Comparison of ENCODE assay signal across 11 cellular contexts in the genomic region with DNA sequence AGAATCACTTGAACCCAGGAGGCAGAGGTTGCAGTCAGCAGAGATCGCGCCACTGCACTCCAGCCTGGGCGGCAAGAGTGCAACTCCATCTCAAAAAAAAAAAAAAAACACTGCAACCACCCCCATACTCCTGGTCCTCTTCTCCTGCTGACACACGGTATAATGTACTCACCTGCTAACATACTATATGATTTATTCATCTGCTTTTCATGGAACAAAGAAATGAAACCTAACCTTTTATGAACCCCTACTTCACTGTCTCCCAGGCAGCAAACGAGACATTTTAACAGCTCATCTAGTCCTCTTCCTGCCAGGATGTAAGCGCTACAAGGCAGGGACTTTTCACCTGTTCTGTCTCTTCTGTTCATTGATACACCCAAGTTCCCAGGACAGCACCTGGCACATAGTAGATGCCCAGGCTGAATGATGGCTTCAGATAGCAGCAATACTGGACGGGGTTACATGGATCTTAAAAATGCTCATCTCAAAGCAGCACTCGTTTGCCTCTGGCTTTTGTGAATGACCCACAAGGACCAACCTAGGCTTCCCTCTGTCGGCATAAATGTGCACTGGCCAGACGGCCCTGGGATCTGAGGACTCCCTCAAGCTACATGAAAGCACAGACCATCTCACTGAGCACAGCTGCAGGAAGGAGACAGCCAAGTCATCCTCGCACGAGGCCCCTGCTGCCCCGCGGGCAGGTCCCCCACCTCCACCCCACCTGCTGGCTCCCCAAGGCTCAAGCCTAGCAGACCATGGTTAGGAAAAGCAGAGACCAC. TPM values are rescaled to one million over a fixed set of nuclear protein-coding genes. Genes with fewer than 3 reads are reported as not detected.
DNase-seq lines count a peak whose midpoint lies in the region; ATAC-seq and TF ChIP-seq lines count a peak whose summit lies in the region.
"Had no signal": no experiment of that assay in that cellular context is flagged by ENCODE, and none has a peak within 500 bp of the region (broad histone marks: within the 10 kb centered on the region; RNA-seq: fewer than 3 reads in every experiment).

No MANE protein-coding gene starts in this region.

- no peak overlapping the region for H3K9ac ChIP-seq in H9 (ENCODE audit: extremely low read depth, insufficient read length, low read length)

- H3K4ac ChIP-seq in H9 (ENCODE audit: low read depth, low read length) = no peak overlapping the region

- H4K20me1 ChIP-seq in osteoblast (ENCODE audit: insufficient read depth, low read length) (no peaks in the 10 kb centered on the region), H9 (ENCODE audit: control insufficient read depth, insufficient read depth, insufficient read length) (peaks cover 2% of the 10 kb centered on the region)

- no peak overlapping the region for H2BK12ac ChIP-seq in H9 (ENCODE audit: insufficient read length, low read depth, low read length)

- ATAC-seq in foreskin keratinocyte = no peak

- no peak overlapping the region for H2BK120ac ChIP-seq in H9 (ENCODE audit: low read depth, low read length, poor library complexity, severe bottlenecking)

- H3K27me3 ChIP-seq in osteoblast (ENCODE audit: insufficient read depth, low read length) (no peaks in the 10 kb centered on the region), H9 (ENCODE audit: insufficient read depth, low read length) (no peaks in the 10 kb centered on the region), foreskin keratinocyte (no peaks in the 10 kb centered on the region)
- H3K27me3 ChIP-seq: SJSA1 had no signal

- no peaks in the 10 kb centered on the region for H3K36me3 ChIP-seq in osteoblast (ENCODE audit: insufficient read depth, low read length)
- H3K36me3 ChIP-seq: SJSA1 had no signal

- H3K27ac Mint-ChIP-seq in H9 = peak overlapping the region in 1 of 3 experiments; percentile 7; a peak in 2 of 7 replicates
- H3K27ac Mint-ChIP-seq: dendritic cell treated with granulocyte-macrophage colony-stimulating factor and Interleukin-4, amounts not matched to agents 40 ng/mL and 50 ng/mL, for 4 days had no signal

- no peak overlapping the region for H3K4me3 ChIP-seq in osteoblast (ENCODE audit: insufficient read depth, low read length)
- H3K4me3 ChIP-seq: SJSA1 had no signal

- no peaks in the 10 kb centered on the region for H3K9me3 ChIP-seq in osteoblast (ENCODE audit: low read depth, low read length)
- no peaks in the 10 kb centered on the region for H3K9me3 ChIP-seq in H9 (ENCODE audit: control insufficient read depth, low read depth, low read length)
- H3K9me3 ChIP-seq: SJSA1 had no signal

- H3K4me2 ChIP-seq in osteoblast (ENCODE audit: insufficient read depth, low read length) (no peak overlapping the region), H9 (ENCODE audit: insufficient read depth, insufficient read length, low read length) (no peak overlapping the region)

- H3K79me1 ChIP-seq in H9 (ENCODE audit: insufficient read depth, low read depth, low read length, poor library complexity, severe bottlenecking) = no peaks in the 10 kb centered on the region

- no peak for TF ChIP-seq POLR2A in erythroblast (IDR thresholded peaks at IDR 0.05; ENCODE audit: low read length)

- no peak overlapping the region for H4K91ac ChIP-seq in H9 (ENCODE audit: insufficient read length, low read depth, low read length)

- H3K18ac ChIP-seq in H9 (ENCODE audit: insufficient read length, low read depth, low read length) = no peak overlapping the region

- no peak overlapping the region for H4K5ac ChIP-seq in H9 (ENCODE audit: insufficient read length, low read depth, low read length)

- TF ChIP-seq CTCF in GM12874 (IDR thresholded peaks at IDR 0.05; ENCODE audit: insufficient read depth, low read depth, low read length) (peak; percentile 40; the same call in 1 of the 2 replicates), osteoblast (IDR thresholded peaks at IDR 0.05; ENCODE audit: extremely low read depth, low read depth, low read length) (peak; percentile 40), H9 (conservative IDR thresholded peaks at IDR 0.05) (no peak), foreskin keratinocyte (conservative IDR thresholded peaks at IDR 0.05) (no peak)

- H2BK20ac ChIP-seq in H9 (ENCODE audit: low read depth, low read length, poor library complexity, severe bottlenecking) = no peak overlapping the region

- no peak overlapping the region for H3K23ac ChIP-seq in H9 (ENCODE audit: insufficient read length, low read depth, low read length)

- H3K27ac ChIP-seq in osteoblast (ENCODE audit: low read depth, low read length) (no peak overlapping the region), H9 (ENCODE audit: insufficient read length, low read depth, low read length) (no peak overlapping the region), foreskin keratinocyte (no peak overlapping the region)
- H3K27ac ChIP-seq: SJSA1 had no signal

- H3K14ac ChIP-seq in H9 (ENCODE audit: insufficient read depth, low read length) = no peak overlapping the region; the same call in 1 of the 2 replicates

- peaks cover 7 to 22% (median 21%) of the 10 kb centered on the region in 3 experiments; a peak in 6 of 7 replicates for H3K36me3 Mint-ChIP-seq in H9 (ENCODE audit: insufficient read depth in 1 of 3, low read depth in 3 of 3)

- H2AK5ac ChIP-seq in H9 (ENCODE audit: insufficient read length, low read length) = no peak overlapping the region

- H3K4me1 ChIP-seq in osteoblast (ENCODE audit: insufficient read depth, low read length) (peaks cover 14% of the 10 kb centered on the region), H9 (ENCODE audit: insufficient read depth, low read length) (no peaks in the 10 kb centered on the region), foreskin keratinocyte (no peaks in the 10 kb centered on the region)

- H3K27me3 Mint-ChIP-seq in H9 (ENCODE audit: low read depth) = no peaks in the 10 kb centered on the region; the same call in none of the 2 replicates
- H3K27me3 Mint-ChIP-seq: dendritic cell treated with granulocyte-macrophage colony-stimulating factor and Interleukin-4, amounts not matched to agents 40 ng/mL and 50 ng/mL, for 4 days had no signal

- no CpG with 5 or more reads among the region's 14 CpGs for WGBS in H9 (ENCODE audit: extremely low coverage, insufficient read length, low lambda C conversion rate)

- H3K79me2 ChIP-seq in osteoblast (ENCODE audit: insufficient read depth, low read length) (peaks cover 36% of the 10 kb centered on the region), H9 (ENCODE audit: insufficient read depth, low read length) (peaks cover 8% of the 10 kb centered on the region; the same call in 1 of the 2 replicates)

- H2BK5ac ChIP-seq in H9 (ENCODE audit: insufficient read length, low read length) = no peak overlapping the region

- no peak overlapping the region for H2BK15ac ChIP-seq in H9 (ENCODE audit: low read depth, low read length)

- H3K4me1 Mint-ChIP-seq in H9 = peaks cover 47 to 49% of the 10 kb centered on the region in 2 experiments

- no peak overlapping the region for H3K4me3 Mint-ChIP-seq in H9
- H3K4me3 Mint-ChIP-seq: dendritic cell treated with granulocyte-macrophage colony-stimulating factor and Interleukin-4, amounts not matched to agents 40 ng/mL and 50 ng/mL, for 4 days had no signal

- peak; percentile 30 for DNase-seq in NCI-H2081 treated with DMSO at 0.1 percent for 48 hours (lab: John Stamatoyannopoulos, UW)
- DNase-seq in erythroblast (lab: John Stamatoyannopoulos, UW) = peak; percentile 12 to 20
- DNase-seq in osteoblast (ENCODE audit: insufficient read length, low spot score, missing footprints) = no peak
- DNase-seq in amniotic stem cell (lab: John Stamatoyannopoulos, UW) = no peak
- no peak for DNase-seq in H9
- no peak for DNase-seq in foreskin keratinocyte
- no peak for DNase-seq in cerebellar nuclear complex (lab: John Stamatoyannopoulos, UW)
- DNase-seq: stimulated activated CD4-positive, alpha-beta T cell treated with anti-CD3 and anti-CD28 coated beads, Interleukin-4, amount 100 ng/mL, for 4 hours had no signal

- H3T11ph ChIP-seq in H9 (ENCODE audit: low read length) = no peak overlapping the region

- no peak overlapping the region for H3K56ac ChIP-seq in H9 (ENCODE audit: insufficient read length, low read depth, low read length)

- no peaks in the 10 kb centered on the region for H3K23me2 ChIP-seq in H9 (ENCODE audit: insufficient read length, low read depth, low read length, poor library complexity, severe bottlenecking)

- H3K9me3 Mint-ChIP-seq in H9 = 0 out of 5 replicates have a peak, but pooled peaks cover 0 to 3% of the 10 kb centered on the region in 2 experiments
- H3K9me3 Mint-ChIP-seq: dendritic cell treated with granulocyte-macrophage colony-stimulating factor and Interleukin-4, amounts not matched to agents 40 ng/mL and 50 ng/mL, for 4 days had no signal

- no peak overlapping the region for H4K8ac ChIP-seq in H9 (replicated peaks; ENCODE audit: insufficient read length, low read depth, low read length)

- H2AFZ ChIP-seq in osteoblast (ENCODE audit: low read length) (no peak overlapping the region), H9 (ENCODE audit: low read length) (no peak overlapping the region)

RNA-seq across cellular contexts. Expression of a gene that starts 20.3 kb away (rescaled TPM):
- 28.2 and 28.9 TPM in 2 replicates for total RNA-seq in osteoblast
- 22.7 and 23.0 TPM in 2 replicates for total RNA-seq in H9 (2021)
- total RNA-seq in foreskin keratinocyte = 7.8 and 10.0 TPM in 2 replicates
- 5.5 and 7.7 TPM in 2 replicates for polyA plus RNA-seq in foreskin keratinocyte

Comparison
In these comparisons a context has a peak if more than half of its experiments do, and no peak if none do; other contexts are left out.
1. CTCF ChIP-seq: peak in GM12874 (single experiment) and osteoblast (single experiment); none in H9 (single experiment) and foreskin keratinocyte (single experiment).
2. DNase-seq: peak in NCI-H2081 treated with DMSO at 0.1 percent for 48 hours (single experiment) and erythroblast (2 of 2); none in osteoblast (single experiment), amniotic stem cell (single experiment), H9 (single experiment), foreskin keratinocyte (0 of 2) and cerebellar nuclear complex (0 of 2).